In the genomic region with DNA sequence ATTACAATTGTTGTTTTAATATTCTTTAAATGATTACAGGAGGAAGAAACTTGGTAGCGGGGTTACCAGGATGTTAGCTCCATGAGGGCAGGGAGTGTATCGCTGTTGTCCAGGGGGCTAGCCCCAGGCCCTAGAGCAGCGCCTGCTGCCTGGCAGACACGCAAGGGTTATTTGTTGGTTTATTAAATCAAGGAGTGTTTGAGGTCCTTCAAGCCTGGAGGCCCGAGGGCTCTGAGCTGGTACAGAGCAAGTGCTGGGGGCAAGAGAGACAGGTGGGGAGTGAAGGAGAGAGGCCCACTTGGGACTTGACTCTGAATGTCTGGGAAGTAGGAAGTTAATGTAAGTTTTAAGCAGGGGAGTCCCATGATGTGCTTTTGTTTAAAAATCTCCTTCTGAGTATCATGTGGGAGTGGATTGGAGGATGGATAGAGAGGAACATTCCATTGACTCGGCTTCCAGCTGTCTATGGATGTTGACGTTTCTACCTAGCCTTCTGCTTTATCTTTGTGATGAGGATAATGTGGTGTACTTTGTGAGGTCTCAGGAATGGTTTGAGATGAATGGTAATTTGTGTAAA, we compare ENCODE assay signal across 1 cellular context.
TF ChIP-seq lines count a peak whose summit lies in the region.

No MANE protein-coding gene starts in this region.

TF ChIP-seq in IMR-90, 13 proteins besides CTCF, POLR2A, EP300 and RAD21:
- TF ChIP-seq BHLHE40 (IDR thresholded peaks at IDR 0.05; ENCODE audit: low read depth, low read length) (no peak), CEBPB (IDR thresholded peaks at IDR 0.05; ENCODE audit: low read depth, low read length) (no peak), CHD1 (IDR thresholded peaks at IDR 0.05; ENCODE audit: low read depth, low read length) (no peak), SMC3 (IDR thresholded peaks at IDR 0.05; ENCODE audit: low read depth, low read length) (no peak), RFX5 (IDR thresholded peaks at IDR 0.05; ENCODE audit: low read depth, low read length) (no peak), RCOR1 (IDR thresholded peaks at IDR 0.05; ENCODE audit: insufficient replicate concordance, low read length) (no peak), MXI1 (IDR thresholded peaks at IDR 0.05; ENCODE audit: borderline replicate concordance, low read depth, low read length) (no peak), MAFK (IDR thresholded peaks at IDR 0.05; ENCODE audit: low read depth, low read length) (no peak), MAZ (IDR thresholded peaks at IDR 0.05; ENCODE audit: borderline replicate concordance, low read depth, low read length) (no peak)
- TF ChIP-seq, protein P1, sequence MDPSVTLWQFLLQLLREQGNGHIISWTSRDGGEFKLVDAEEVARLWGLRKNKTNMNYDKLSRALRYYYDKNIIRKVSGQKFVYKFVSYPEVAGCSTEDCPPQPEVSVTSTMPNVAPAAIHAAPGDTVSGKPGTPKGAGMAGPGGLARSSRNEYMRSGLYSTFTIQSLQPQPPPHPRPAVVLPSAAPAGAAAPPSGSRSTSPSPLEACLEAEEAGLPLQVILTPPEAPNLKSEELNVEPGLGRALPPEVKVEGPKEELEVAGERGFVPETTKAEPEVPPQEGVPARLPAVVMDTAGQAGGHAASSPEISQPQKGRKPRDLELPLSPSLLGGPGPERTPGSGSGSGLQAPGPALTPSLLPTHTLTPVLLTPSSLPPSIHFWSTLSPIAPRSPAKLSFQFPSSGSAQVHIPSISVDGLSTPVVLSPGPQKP (IDR thresholded peaks at IDR 0.05; ENCODE audit: borderline replicate concordance, low read depth, low read length): no peak
- TF ChIP-seq, protein P2, sequence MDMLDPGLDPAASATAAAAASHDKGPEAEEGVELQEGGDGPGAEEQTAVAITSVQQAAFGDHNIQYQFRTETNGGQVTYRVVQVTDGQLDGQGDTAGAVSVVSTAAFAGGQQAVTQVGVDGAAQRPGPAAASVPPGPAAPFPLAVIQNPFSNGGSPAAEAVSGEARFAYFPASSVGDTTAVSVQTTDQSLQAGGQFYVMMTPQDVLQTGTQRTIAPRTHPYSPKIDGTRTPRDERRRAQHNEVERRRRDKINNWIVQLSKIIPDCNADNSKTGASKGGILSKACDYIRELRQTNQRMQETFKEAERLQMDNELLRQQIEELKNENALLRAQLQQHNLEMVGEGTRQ (IDR thresholded peaks at IDR 0.05; ENCODE audit: low read depth, low read length): no peak
